Comparison of ENCODE assay signal across 8 cellular contexts in genomic region chr1:201828820-201829774, GRCh38. TPM values are rescaled to one million over a fixed set of nuclear protein-coding genes. Genes with fewer than 3 reads are reported as not detected.
DNase-seq lines count a peak whose midpoint lies in the region; ATAC-seq and TF ChIP-seq lines count a peak whose summit lies in the region.

Gene IPO9, plus strand, starts transcription at chr1:201829157. Its CDS starts 53 bp downstream, at chr1:201829210.

- H3K9me3 ChIP-seq in T-helper 17 cell (ENCODE audit: control insufficient read depth, low read length, poor library complexity, severe bottlenecking) (no peaks in the 10 kb centered on the region), prostate gland (no peaks in the 10 kb centered on the region)

- peaks cover 2% of the 10 kb centered on the region for H3K36me3 Mint-ChIP-seq in T-helper 17 cell (ENCODE audit: low read depth)

- DNase-seq in NCI-H1694 (lab: John Stamatoyannopoulos, UW): peak; percentile 94
- DNase-seq in T-helper 17 cell: peak; percentile 91 to 95 (median 92)
- peak; percentile 22 to 95 (median 81) for DNase-seq in amygdala (lab: John Stamatoyannopoulos, UW)
- peak; percentile 97 for DNase-seq in left ventricle myocardium superior
- peak; percentile 88 for DNase-seq in prostate gland (ENCODE audit: low spot score)
- peak; percentile 93 for DNase-seq in ureter (ENCODE audit: low spot score)

- H3K4me1 Mint-ChIP-seq in T-helper 17 cell: peaks cover 28% of the 10 kb centered on the region

- H3K4me3 ChIP-seq in prostate gland: peak within 1 kb of the TSS; percentile 79 to 92

- under 1% methylated on average over 58 of the region's 58 CpGs for WGBS in prostate gland

- peak; percentile 94 to 97 (median 96) for TF ChIP-seq CTCF in prostate gland (IDR thresholded peaks at IDR 0.05)

- peaks cover 7% of the 10 kb centered on the region for H3K4me1 ChIP-seq in prostate gland (replicated peaks)

- H3K4me3 Mint-ChIP-seq in T-helper 17 cell: peak within 1 kb of the TSS; percentile 97

- peak within 1 kb of the TSS; percentile 93 to 97 for H3K27ac ChIP-seq in prostate gland

- H3K27ac Mint-ChIP-seq in T-helper 17 cell: peak within 1 kb of the TSS; percentile 97

- H3K27me3 ChIP-seq in prostate gland (replicated peaks; ENCODE audit: insufficient read depth): no peaks in the 10 kb centered on the region

- intact Hi-C loops in left ventricle myocardium superior (cut with micrococcal nuclease) (no loop called here), prostate gland (cut with DNase I) (loop anchor here (5.0 kb wide), 1 partner anchor 153 kb away; the partner anchor contains the start of gene RNPEP)

- peak; percentile 91 for TF ChIP-seq POLR2A in GM15510 (IDR thresholded peaks at IDR 0.05; ENCODE audit: borderline replicate concordance, extremely low read depth, insufficient read length)
- TF ChIP-seq POLR2A in prostate gland (IDR thresholded peaks at IDR 0.05): peak; percentile 68

- ATAC-seq in HG02884 (IDR thresholded peaks at IDR 0.05; ENCODE audit: unreplicated experiment) (peak; percentile 75), T-helper 17 cell (peak; percentile 95), left ventricle myocardium superior (peak; percentile 95)

- no peaks in the 10 kb centered on the region for H3K27me3 Mint-ChIP-seq in T-helper 17 cell

- H3K36me3 ChIP-seq in prostate gland: no peaks in the 10 kb centered on the region

RNA-seq across cellular contexts. Expression of gene IPO9, which starts in this region (rescaled TPM):
- total RNA-seq in T-helper 17 cell (10 to 100 TPM; 24.0 to 29.3 TPM), left ventricle myocardium superior (22.1 TPM), prostate gland (10 to 100 TPM; 16.9 to 18.9 TPM), ureter (53.6 TPM)

Comparison
In these comparisons a context has a peak if more than half of its experiments do, and no peak if none do; other contexts are left out.
1. Peak in every context shown above with its lines: DNase-seq, ATAC-seq, H3K4me3 ChIP-seq and H3K27ac ChIP-seq.